8 cellular contexts compared by ENCODE assay signal in the genomic region with DNA sequence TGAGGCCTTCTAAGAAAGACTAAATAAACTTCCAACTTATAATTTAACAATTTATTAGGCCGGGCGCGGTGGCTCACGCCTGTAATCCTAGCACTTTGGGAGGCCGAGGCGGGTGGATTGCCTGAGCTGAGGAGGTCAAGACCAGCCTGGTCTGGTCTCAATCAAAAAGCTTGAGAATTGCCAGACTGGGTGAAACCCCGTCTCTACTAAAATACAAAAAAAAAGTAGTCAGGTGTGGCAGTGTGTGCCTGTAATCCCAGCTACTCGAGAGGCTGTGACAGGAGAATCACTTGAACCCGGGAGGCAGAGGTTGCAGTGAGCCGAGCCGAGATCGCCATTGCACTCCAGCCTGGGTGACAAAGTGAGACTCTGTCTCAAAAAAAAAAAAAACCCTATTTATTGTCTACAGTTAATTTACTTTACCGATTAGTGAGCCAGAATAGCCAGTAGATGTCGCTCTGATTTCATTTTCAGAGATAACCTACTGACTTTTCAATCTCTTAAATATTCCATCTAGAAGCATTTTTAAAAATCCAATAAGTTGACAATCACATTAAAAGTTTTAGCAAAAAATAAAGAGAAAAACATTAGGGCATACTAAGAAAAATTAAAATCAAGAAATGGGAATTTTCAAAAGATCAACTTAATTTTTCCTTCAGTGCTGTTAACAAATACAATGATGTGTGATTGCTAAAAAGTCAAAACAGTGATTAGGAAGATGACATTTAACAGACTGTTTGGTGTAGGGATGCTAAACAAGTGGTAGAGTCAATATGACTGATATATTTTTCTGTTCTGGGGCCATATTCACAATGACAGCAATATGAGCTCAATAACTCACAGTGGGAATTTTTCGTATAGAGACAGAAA. TPM values are rescaled to one million over a fixed set of nuclear protein-coding genes. Genes with fewer than 3 reads are reported as not detected.
A peak's percentile ranks its signal among the peaks of the same experiment; 100 is the strongest.
DNase-seq lines count a peak whose midpoint lies in the region; ATAC-seq and TF ChIP-seq lines count a peak whose summit lies in the region.

No MANE protein-coding gene starts in this region.

- H2AFZ ChIP-seq in mammary epithelial cell (ENCODE audit: low read depth, low read length), result peak overlapping the region; percentile 56

- H3K4me3 ChIP-seq in BLaER1 (no peak overlapping the region), mammary epithelial cell (replicated peaks in 1 of 3; ENCODE audit: insufficient read depth in 1 of 3, low read depth in 2 of 3, low read length in 3 of 3) (no peak overlapping the region), lung (no peak overlapping the region)

- CTCF ChIA-PET in mammary epithelial cell (lab: Charles Lee; ENCODE audit: low non-redundant PET), result interaction anchor here (0.8 kb wide), 1 partner anchor 74 kb away, joined by 9 read pairs; no protein-coding TSS in a partner anchor

- H3K27ac ChIP-seq in BLaER1 (no peak overlapping the region), mammary epithelial cell (ENCODE audit: insufficient read depth, low read depth, low read length) (no peak overlapping the region), lung (ENCODE audit: low read depth in 1 of 2, low read length in 1 of 2) (no peak overlapping the region)

- TF ChIP-seq CTCF in GM20000 (IDR thresholded peaks at IDR 0.05; ENCODE audit: extremely low read depth, missing control alignments) (peak; percentile 42), mammary epithelial cell (conservative IDR thresholded peaks at IDR 0.05 in 1 of 2, IDR thresholded peaks at IDR 0.05 in 1 of 2; ENCODE audit: extremely low read depth in 1 of 2, insufficient read depth in 1 of 2, low read depth in 1 of 2, low read length in 2 of 2) (peak; percentile 57 to 65), lung (IDR thresholded peaks at IDR 0.05; ENCODE audit: control extremely low read depth, extremely low read depth) (peak; percentile 29)

- H3K4me1 ChIP-seq in BLaER1 (no peaks in the 10 kb centered on the region), mammary epithelial cell (ENCODE audit: insufficient read depth, low read length) (peaks cover 17% of the 10 kb centered on the region), lung (ENCODE audit: control insufficient read depth in 2 of 2, insufficient read depth in 2 of 2, low read length in 2 of 2) (no peaks in the 10 kb centered on the region)

- H3K36me3 ChIP-seq in BLaER1 (no peaks in the 10 kb centered on the region), mammary epithelial cell (ENCODE audit: insufficient read depth, low read length) (no peaks in the 10 kb centered on the region), lung (ENCODE audit: control insufficient read depth in 2 of 2, insufficient read depth in 2 of 2, low read length in 2 of 2) (no peaks in the 10 kb centered on the region)

- no peak for ATAC-seq in lung (ENCODE audit: insufficient read depth, low FRiP score)
- no peak for ATAC-seq in HG02852 (IDR thresholded peaks at IDR 0.05; ENCODE audit: unreplicated experiment)
- ATAC-seq in GM18909 (IDR thresholded peaks at IDR 0.05; ENCODE audit: poor library complexity, unreplicated experiment), result no peak
- ATAC-seq in HG03342 (IDR thresholded peaks at IDR 0.05; ENCODE audit: unreplicated experiment), result no peak

- H3K27me3 ChIP-seq in BLaER1 (peaks cover 12% of the 10 kb centered on the region; the same call in 1 of the 2 replicates), mammary epithelial cell (ENCODE audit: insufficient read depth, low read length) (no peaks in the 10 kb centered on the region), lung (ENCODE audit: control insufficient read depth, insufficient read depth) (no peaks in the 10 kb centered on the region)

- H4K20me1 ChIP-seq in BLaER1, result no peaks in the 10 kb centered on the region
- no peaks in the 10 kb centered on the region for H4K20me1 ChIP-seq in mammary epithelial cell (ENCODE audit: insufficient read depth, low read length)

- H3K9ac ChIP-seq in BLaER1 (no peak overlapping the region), mammary epithelial cell (ENCODE audit: insufficient read depth, low read length) (no peak overlapping the region)

- in situ Hi-C loops in mammary epithelial cell (cut with MboI; ENCODE audit: low sequenced_read_pairs in 2 of 2), result loop anchor here (5.0 to 10.0 kb wide), 2 partner anchors 77 to 324 kb away; no protein-coding TSS in a partner anchor

- 35% methylated on average over 14 of the region's 15 CpGs for WGBS in mammary epithelial cell (ENCODE audit: low coverage, missing lambda C conversion rate)
- WGBS in lung, 2 donors, result 43 to 51% methylated on average over 15 of the region's 15 CpGs

- H3K9me3 ChIP-seq in BLaER1, result no peaks in the 10 kb centered on the region
- H3K9me3 ChIP-seq in mammary epithelial cell (replicated peaks; ENCODE audit: insufficient read depth, low read length), result no peaks in the 10 kb centered on the region
- no peaks in the 10 kb centered on the region for H3K9me3 ChIP-seq in lung (ENCODE audit: control insufficient read depth in 2 of 2, insufficient read depth in 1 of 2, low read length in 1 of 2)

- dilution Hi-C loops in mammary epithelial cell (cut with HindIII; ENCODE audit: low sequenced_read_pairs), result no loop called here

- no peaks in the 10 kb centered on the region for H3K79me2 ChIP-seq in mammary epithelial cell (ENCODE audit: insufficient read depth, low read length)

- intact Hi-C loops in mammary epithelial cell (cut with micrococcal nuclease), result loop anchor here (1.0 to 5.0 kb wide), 5 partner anchors 75 to 772 kb away; no protein-coding TSS in a partner anchor

- H3K4me2 ChIP-seq in BLaER1 (peak overlapping the region; percentile 38), mammary epithelial cell (ENCODE audit: insufficient read depth, low read depth, low read length) (no peak overlapping the region)

- DNase-seq in GM20000 (ENCODE audit: low spot score) (peak; percentile 65), NCI-H460 (ENCODE audit: extremely low read depth, low read depth) (peak; percentile 29), mammary epithelial cell (peak; percentile 23), lung (ENCODE audit: low spot score) (no peak)

- no TSS peak for BruUV-seq in mammary epithelial cell (replicated peaks; lab: Mats Ljungman, UMichigan)

RNA-seq across cellular contexts. Expression of a gene that starts 4.3 kb away (rescaled TPM):
- 0.40 and 0.58 TPM in 2 replicates for total RNA-seq in NCI-H460 (2014; rRNA removed; shearing (Covaris generic))
- 0.06 and 0.18 TPM in 2 replicates for polyA plus RNA-seq in NCI-H460 (2014; cell fraction: nucleus; rRNA removed)
- 100 to 1,000 TPM in 1 of 2 donors, 10 to 100 TPM in 1; 32.8 to 136 TPM for total RNA-seq in mammary epithelial cell
- polyA plus RNA-seq in mammary epithelial cell, result 23.2 TPM
- 62.8 TPM for polyA minus RNA-seq in mammary epithelial cell
- total RNA-seq in lung, result 10 to 100 TPM; 73.6 to 75.1 TPM
- polyA plus RNA-seq in lung, result 10 to 100 TPM; 14.4 to 21.1 TPM

RNA-seq across cellular contexts. Expression of a gene that starts 9.8 kb away (rescaled TPM):
- total RNA-seq in NCI-H460 (2014; rRNA removed; shearing (Covaris generic)), result not detected in 2 replicates
- 0.03 TPM in 1 of 2 replicates, not detected in the other for polyA plus RNA-seq in NCI-H460 (2014; cell fraction: nucleus; rRNA removed)
- total RNA-seq in mammary epithelial cell, result 1 to 10 TPM in 1 of 2 donors, not detected in 1; 3.0 TPM
- 0.02 TPM for polyA plus RNA-seq in mammary epithelial cell
- not detected for polyA minus RNA-seq in mammary epithelial cell
- under 1 TPM; 0.18 to 0.37 TPM for total RNA-seq in lung
- under 1 TPM; 0.04 to 0.09 TPM for polyA plus RNA-seq in lung

Comparison
In these comparisons a context has a peak if more than half of its experiments do, and no peak if none do; other contexts are left out.
1. RNA of a gene that starts 4.3 kb away (total RNA-seq): 32.8 to 136 TPM in mammary epithelial cell and 73.6 to 75.1 TPM in lung; 0.40 to 0.58 TPM in NCI-H460; every median in the first group is over 10 times any median in the second.
2. Peak in every context shown above with its lines, with median percentiles within 50 percentile points of each other: CTCF ChIP-seq.